In the genomic region with DNA sequence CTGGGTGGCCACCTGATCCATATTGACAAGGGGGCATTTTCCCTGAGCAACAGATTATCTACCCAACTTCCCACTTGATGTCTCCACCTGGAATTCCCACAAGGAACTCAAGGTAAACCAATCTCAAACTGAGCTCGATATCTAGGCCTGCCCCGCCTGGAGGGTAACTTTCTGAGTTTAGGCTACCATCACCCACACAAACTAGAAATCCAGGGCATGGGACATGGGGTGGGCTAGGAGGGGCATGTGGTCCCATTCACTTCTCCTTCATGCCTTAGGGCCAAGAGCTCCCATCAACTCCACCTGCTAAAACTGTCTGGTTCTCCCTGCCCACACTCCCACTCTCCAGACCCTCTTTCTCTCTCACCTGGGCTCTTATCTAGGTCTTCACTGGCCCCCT, we compare ENCODE assay signal across 10 cellular contexts. TPM values are rescaled to one million over a fixed set of nuclear protein-coding genes. Genes with fewer than 3 reads are reported as not detected.
"Had no signal": no experiment of that assay in that cellular context is flagged by ENCODE, and none has a peak within 500 bp of the region (broad histone marks: within the 10 kb centered on the region; RNA-seq: fewer than 3 reads in every experiment).

No MANE protein-coding gene starts in this region.

- H3K4me3 ChIP-seq: GM23248 had no signal

- FAIRE-seq: HepG2 had no signal

- DNase-seq: GM23248, GOT3, H9, HCEC 1CT, KBM-7 had no signal

- H3K27ac ChIP-seq: GM23248, KMS-11 had no signal

- H3K4me1 Mint-ChIP-seq: H9 had no signal

- H3K4me3 Mint-ChIP-seq: H9, IgD-negative memory B cell had no signal

- H3K27ac Mint-ChIP-seq: H9, IgD-negative memory B cell had no signal

- H3K36me3 Mint-ChIP-seq: IgD-negative memory B cell had no signal

RNA-seq across cellular contexts. Expression of a gene that starts 4.4 kb away (rescaled TPM):
- total RNA-seq: GM23248, H4, H9, HepG2, HT1080 had no signal

RNA-seq across cellular contexts. Expression of a gene that starts 56.6 kb away (rescaled TPM):
- total RNA-seq: GM23248, H9 had no signal
